Comparison of ENCODE assay signal across 11 cellular contexts in the genomic region with DNA sequence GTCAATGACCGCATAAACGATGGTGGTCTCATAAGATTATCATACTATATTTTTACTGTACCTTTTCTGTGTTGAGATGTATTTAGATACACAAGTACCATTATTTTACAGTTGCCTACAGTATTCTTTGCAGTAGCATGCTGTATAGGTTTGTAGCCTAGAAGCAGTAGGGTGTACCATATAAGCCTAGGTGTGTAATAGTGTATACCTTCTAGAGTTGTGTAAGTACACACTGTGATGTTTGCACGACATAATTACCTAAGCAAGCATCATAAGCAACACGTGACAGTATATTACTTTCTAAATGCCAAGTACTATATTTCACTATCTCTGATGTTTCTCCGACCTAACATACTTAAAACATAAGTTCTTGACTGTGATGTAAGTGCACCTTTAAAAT. TPM values are rescaled to one million over a fixed set of nuclear protein-coding genes. Genes with fewer than 3 reads are reported as not detected.
DNase-seq lines count a peak whose midpoint lies in the region; ATAC-seq and TF ChIP-seq lines count a peak whose summit lies in the region.
"Had no signal": no experiment of that assay in that cellular context is flagged by ENCODE, and none has a peak within 500 bp of the region (broad histone marks: within the 10 kb centered on the region; RNA-seq: fewer than 3 reads in every experiment).

No MANE protein-coding gene starts in this region.

- no peaks in the 10 kb centered on the region for H3K27me3 Mint-ChIP-seq in T-helper 1 cell treated with Interleukin-12 subunit alpha and Interleukin-12 subunit beta and Interleukin-4 antibody, amounts not matched to agents 30 μg/mL and 1 μg/mL, for 36 hours (ENCODE audit: low read depth)
- H3K27me3 Mint-ChIP-seq in neural progenitor cell (ENCODE audit: insufficient read depth, low read depth) = no peaks in the 10 kb centered on the region

- no peaks in the 10 kb centered on the region for H3K9me3 Mint-ChIP-seq in T-helper 1 cell treated with Interleukin-12 subunit alpha and Interleukin-12 subunit beta and Interleukin-4 antibody, amounts not matched to agents 30 μg/mL and 1 μg/mL, for 36 hours
- no peaks in the 10 kb centered on the region for H3K9me3 Mint-ChIP-seq in neural progenitor cell

- ATAC-seq in HG03039 (IDR thresholded peaks at IDR 0.05; ENCODE audit: unreplicated experiment) = no peak
- ATAC-seq in HG02759 (IDR thresholded peaks at IDR 0.05; ENCODE audit: unreplicated experiment) = no peak

- peak overlapping the region; percentile 66 to 97 (median 84); a peak in 21 of 22 replicates for H3K9ac ChIP-seq in BLaER1 treated with 17β-estradiol and CSF1 and Interleukin-3, amounts not matched to agents 10 nM and 100 nM
- no peak overlapping the region for H3K9ac ChIP-seq in neural progenitor cell

- H3K9me3 ChIP-seq in BLaER1 treated with 17β-estradiol and CSF1 and Interleukin-3, amounts not matched to agents 10 nM and 100 nM (replicated peaks in 1 of 11) = peaks cover 0 to 10% (median 7%) of the 10 kb centered on the region in 11 experiments; a peak in 20 of 22 replicates
- H3K9me3 ChIP-seq in neural progenitor cell (ENCODE audit: low read depth) = no peaks in the 10 kb centered on the region

- peaks cover 44% of the 10 kb centered on the region for H3K4me1 Mint-ChIP-seq in T-helper 1 cell treated with Interleukin-12 subunit alpha and Interleukin-12 subunit beta and Interleukin-4 antibody, amounts not matched to agents 30 μg/mL and 1 μg/mL, for 36 hours (ENCODE audit: low read depth)
- H3K4me1 Mint-ChIP-seq in neural progenitor cell = peaks cover 21% of the 10 kb centered on the region

- H3K4me1 ChIP-seq in BLaER1 treated with 17β-estradiol and CSF1 and Interleukin-3, amounts not matched to agents 10 nM and 100 nM = peaks cover 11 to 49% (median 23%) of the 10 kb centered on the region in 10 experiments
- H3K4me1 ChIP-seq in neural progenitor cell = peaks cover 24% of the 10 kb centered on the region

- peak overlapping the region; percentile 90 for H3K4me3 Mint-ChIP-seq in T-helper 1 cell treated with Interleukin-12 subunit alpha and Interleukin-12 subunit beta and Interleukin-4 antibody, amounts not matched to agents 30 μg/mL and 1 μg/mL, for 36 hours
- peak overlapping the region; percentile 76 for H3K4me3 Mint-ChIP-seq in neural progenitor cell

- DNase-seq in epithelial cell of prostate (ENCODE audit: low read depth, low spot score) (peak; percentile 41), neural progenitor cell (ENCODE audit: low spot score) (no peak), posterior vena cava (ENCODE audit: low spot score) (no peak), AG08395 (ENCODE audit: low spot score) (no peak)
- DNase-seq: effector CD4-positive, alpha-beta T cell; stimulated activated CD4-positive, alpha-beta T cell treated with anti-CD3 and anti-CD28 coated beads, Interleukin-15, amount 100 ng/mL, for 24 hours; SW 1271 had no signal

- peak overlapping the region; percentile 77 for H3K27ac Mint-ChIP-seq in T-helper 1 cell treated with Interleukin-12 subunit alpha and Interleukin-12 subunit beta and Interleukin-4 antibody, amounts not matched to agents 30 μg/mL and 1 μg/mL, for 36 hours
- H3K27ac Mint-ChIP-seq in neural progenitor cell = no peak overlapping the region

- H3K36me3 Mint-ChIP-seq in T-helper 1 cell treated with Interleukin-12 subunit alpha and Interleukin-12 subunit beta and Interleukin-4 antibody, amounts not matched to agents 30 μg/mL and 1 μg/mL, for 36 hours (ENCODE audit: low read depth) = peaks cover 22% of the 10 kb centered on the region
- peaks cover 12% of the 10 kb centered on the region for H3K36me3 Mint-ChIP-seq in neural progenitor cell

- no peak for TF ChIP-seq CTCF in neural progenitor cell (IDR thresholded peaks at IDR 0.05)

- H3F3A ChIP-seq in neural progenitor cell (ENCODE audit: low read depth) = no peaks in the 10 kb centered on the region

- H3K27me3 ChIP-seq in BLaER1 treated with 17β-estradiol and CSF1 and Interleukin-3, amounts not matched to agents 10 nM and 100 nM = no peaks in the 10 kb centered on the region
- H3K27me3 ChIP-seq in neural progenitor cell = no peaks in the 10 kb centered on the region

- intact Hi-C loops in posterior vena cava (cut with DNase I) = no loop called here

- H3K79me2 ChIP-seq in neural progenitor cell (ENCODE audit: low read depth) = no peaks in the 10 kb centered on the region

- peaks cover 30 to 92% (median 65%) of the 10 kb centered on the region in 11 experiments for H3K36me3 ChIP-seq in BLaER1 treated with 17β-estradiol and CSF1 and Interleukin-3, amounts not matched to agents 10 nM and 100 nM
- no peaks in the 10 kb centered on the region for H3K36me3 ChIP-seq in neural progenitor cell

- no peak overlapping the region for H2AFZ ChIP-seq in neural progenitor cell (replicated peaks)

- H3K27ac ChIP-seq in BLaER1 treated with 17β-estradiol and CSF1 and Interleukin-3, amounts not matched to agents 10 nM and 100 nM = peak overlapping the region; percentile 69 to 92 (median 84)
- H3K27ac ChIP-seq in epithelial cell of prostate (peak overlapping the region; percentile 90), neural progenitor cell (no peak overlapping the region)

- H4K20me1 ChIP-seq in BLaER1 treated with 17β-estradiol and CSF1 and Interleukin-3, amounts not matched to agents 10 nM and 100 nM = peaks cover 0 to 19% (median 0%) of the 10 kb centered on the region in 11 experiments; a peak in 3 of 22 replicates
- no peaks in the 10 kb centered on the region for H4K20me1 ChIP-seq in neural progenitor cell (ENCODE audit: low read depth)

- H3K4me3 ChIP-seq in BLaER1 treated with 17β-estradiol and CSF1 and Interleukin-3, amounts not matched to agents 10 nM and 100 nM = peak overlapping the region; percentile 65 to 87 (median 67)
- no peak overlapping the region for H3K4me3 ChIP-seq in neural progenitor cell

- peak overlapping the region; percentile 54 to 89 (median 65); a peak in 21 of 22 replicates for H3K4me2 ChIP-seq in BLaER1 treated with 17β-estradiol and CSF1 and Interleukin-3, amounts not matched to agents 10 nM and 100 nM
- no peak overlapping the region for H3K4me2 ChIP-seq in neural progenitor cell

RNA-seq across cellular contexts. Expression of a gene that starts 2.7 kb away (rescaled TPM):
- total RNA-seq in neural progenitor cell (ENCODE audit: low replicate concordance) (4.3 and 4.6 TPM in 2 replicates), posterior vena cava (10 to 100 TPM; 30.9 to 40.1 TPM)
